29 cellular contexts compared by ENCODE assay signal in the genomic region with DNA sequence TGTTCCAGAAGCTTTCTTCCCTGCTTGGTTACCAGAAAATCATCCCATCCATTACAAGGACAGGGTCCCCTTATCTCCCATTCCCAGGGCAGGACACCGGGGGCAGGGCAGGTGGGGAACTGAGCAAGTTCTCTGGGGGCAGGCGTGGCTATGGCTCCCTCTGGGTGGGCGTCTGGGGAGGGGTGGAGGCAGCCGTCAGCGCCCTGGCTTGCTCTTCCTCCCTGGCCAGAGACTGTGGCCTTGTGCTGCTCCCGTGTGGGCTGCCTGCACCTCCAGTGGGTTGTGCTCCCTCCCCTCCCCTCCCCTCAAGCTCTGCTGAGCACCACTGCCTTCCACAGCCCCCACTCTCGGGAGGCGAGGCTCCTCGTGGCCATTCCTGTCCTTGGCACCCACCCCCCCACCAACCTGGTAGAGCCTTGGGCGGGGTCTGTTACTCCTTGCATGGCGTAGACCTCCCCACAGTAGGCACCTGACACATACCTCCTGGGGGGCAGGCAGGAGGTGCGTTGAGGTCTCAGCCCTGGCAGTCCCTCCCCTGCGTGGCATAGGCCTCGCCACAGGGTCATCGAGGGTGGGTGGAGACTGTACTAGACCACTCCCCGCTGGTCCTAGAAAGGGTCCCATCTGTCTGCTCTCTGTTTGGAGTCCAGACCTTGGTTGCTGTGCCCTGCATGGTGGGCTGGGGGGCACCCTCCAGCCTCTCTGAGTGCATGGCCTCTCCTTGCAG. TPM values are rescaled to one million over a fixed set of nuclear protein-coding genes. Genes with fewer than 3 reads are reported as not detected.
DNase-seq lines count a peak whose midpoint lies in the region; ATAC-seq, FAIRE-seq and TF ChIP-seq lines count a peak whose summit lies in the region.
"Had no signal": no experiment of that assay in that cellular context is flagged by ENCODE, and none has a peak within 500 bp of the region (broad histone marks: within the 10 kb centered on the region; RNA-seq: fewer than 3 reads in every experiment).

No MANE protein-coding gene starts in this region.

- ATAC-seq in heart right ventricle (no peak), left cardiac atrium (no peak), left lobe of liver (no peak)
- ATAC-seq: activated T-cell treated with anti-CD3 and anti-CD28 coated beads, Interleukin-2, amount 50 U/mL, for 4 hours; stimulated activated naive B cell treated with anti-CD40 and anti-IgM and Interleukin-4, amounts not matched to agents 10 μg/mL and 1 μg/mL and 100 μg/mL, for 72 hours; T-helper 17 cell had no signal

- 81 to 87% methylated on average over 16 of the region's 16 CpGs for WGBS in heart right ventricle, 2 donors
- WGBS in mesodermal cell (ENCODE audit: insufficient coverage in 2 of 2), 2 experiments = 88 to 95% methylated on average over 6 to 14 of the region's 16 CpGs

- H2AFZ ChIP-seq in astrocyte (ENCODE audit: low read depth, low read length) = no peak overlapping the region
- H2AFZ ChIP-seq in Karpas-422 (ENCODE audit: low read length) = no peak overlapping the region
- H2AFZ ChIP-seq: neural progenitor cell had no signal

- H3K79me2 ChIP-seq in astrocyte (ENCODE audit: insufficient read depth, low read length) (no peaks in the 10 kb centered on the region), Karpas-422 (ENCODE audit: low read length) (no peaks in the 10 kb centered on the region)

- H3K4me1 Mint-ChIP-seq in astrocyte (ENCODE audit: low read depth, unreplicated experiment) = peaks cover 9% of the 10 kb centered on the region
- H3K4me1 Mint-ChIP-seq: T-helper 17 cell had no signal

- peak overlapping the region in 7 of 10 donors; percentile 42 to 81 (median 76) for H3K27ac ChIP-seq in heart right ventricle
- no peak overlapping the region for H3K27ac ChIP-seq in astrocyte (ENCODE audit: low read depth, low read length)
- peak overlapping the region; percentile 85 for H3K27ac ChIP-seq in mesodermal cell (ENCODE audit: low read depth, low read length, severe bottlenecking)
- no peak overlapping the region for H3K27ac ChIP-seq in Karpas-422 (ENCODE audit: low read length)
- H3K27ac ChIP-seq: neural progenitor cell, prostate gland, suprapubic skin had no signal

- H3K9me3 Mint-ChIP-seq in astrocyte (ENCODE audit: unreplicated experiment) = no peaks in the 10 kb centered on the region
- H3K9me3 Mint-ChIP-seq: activated T-cell treated with anti-CD3 and anti-CD28 coated beads, Interleukin-2, amount 50 U/mL, for 4 hours; neural progenitor cell; stimulated activated naive B cell treated with anti-CD40 and anti-IgM and Interleukin-4, amounts not matched to agents 10 μg/mL and 1 μg/mL and 100 μg/mL, for 72 hours had no signal

- H3K27me3 Mint-ChIP-seq in astrocyte (ENCODE audit: low read depth, unreplicated experiment) = no peaks in the 10 kb centered on the region
- H3K27me3 Mint-ChIP-seq: brain; stimulated activated naive B cell treated with anti-CD40 and anti-IgM and Interleukin-4, amounts not matched to agents 10 μg/mL and 1 μg/mL and 100 μg/mL, for 72 hours; T-helper 17 cell had no signal

- H3K4me3 ChIP-seq in heart right ventricle (no peak overlapping the region), astrocyte (ENCODE audit: insufficient read depth, low read depth, low read length) (no peak overlapping the region), mesodermal cell (ENCODE audit: extremely low read depth, insufficient read depth, low read length, poor library complexity, severe bottlenecking) (no peak overlapping the region), Karpas-422 (ENCODE audit: low read length) (no peak overlapping the region)
- H3K4me3 ChIP-seq: neural progenitor cell, prostate gland, suprapubic skin had no signal

- no peaks in the 10 kb centered on the region for H3K9me3 ChIP-seq in heart right ventricle
- no peaks in the 10 kb centered on the region for H3K9me3 ChIP-seq in astrocyte (ENCODE audit: insufficient read depth, low read depth, low read length)
- no peaks in the 10 kb centered on the region for H3K9me3 ChIP-seq in mesodermal cell (ENCODE audit: control insufficient read depth, low read length)
- no peaks in the 10 kb centered on the region for H3K9me3 ChIP-seq in Karpas-422 (ENCODE audit: low read length)
- H3K9me3 ChIP-seq: prostate gland, SK-N-SH, suprapubic skin had no signal

- H3K36me3 ChIP-seq in heart right ventricle (peaks cover 0 to 98% (median 13%) of the 10 kb centered on the region in 9 donors), astrocyte (ENCODE audit: insufficient read depth, low read length) (no peaks in the 10 kb centered on the region), mesodermal cell (ENCODE audit: control insufficient read depth, insufficient read depth, low read length) (peaks cover 49% of the 10 kb centered on the region), Karpas-422 (ENCODE audit: insufficient read depth, low read length) (no peaks in the 10 kb centered on the region)
- H3K36me3 ChIP-seq: neural progenitor cell, prostate gland had no signal

- H3K9me2 ChIP-seq in Karpas-422 (replicated peaks; ENCODE audit: insufficient read depth, low read length) = no peaks in the 10 kb centered on the region
- H3K9me2 ChIP-seq: SK-N-SH had no signal

- intact Hi-C loops in heart right ventricle (cut with DNase I) = no loop called here
- intact Hi-C loops in left cardiac atrium (cut with DNase I) = no loop called here

- H3K36me3 Mint-ChIP-seq in astrocyte (ENCODE audit: low read depth, unreplicated experiment) = peaks cover 17% of the 10 kb centered on the region
- H3K36me3 Mint-ChIP-seq: stimulated activated naive B cell treated with anti-CD40 and anti-IgM and Interleukin-4, amounts not matched to agents 10 μg/mL and 1 μg/mL and 100 μg/mL, for 72 hours had no signal

- H3K4me1 ChIP-seq in heart right ventricle (peaks cover 7 to 41% (median 27%) of the 10 kb centered on the region in 9 donors), astrocyte (ENCODE audit: insufficient read depth, low read length) (peaks cover 13% of the 10 kb centered on the region), mesodermal cell (ENCODE audit: control insufficient read depth, insufficient read depth, low read length, poor library complexity, severe bottlenecking) (peaks cover 22% of the 10 kb centered on the region), Karpas-422 (ENCODE audit: low read length) (peaks cover 11% of the 10 kb centered on the region)
- H3K4me1 ChIP-seq: prostate gland had no signal

- DNase-seq in heart right ventricle (no peak), left cardiac atrium (no peak), astrocyte (ENCODE audit: low read depth) (no peak), putamen (ENCODE audit: low spot score) (no peak), left lobe of liver (ENCODE audit: low spot score) (no peak), Karpas-422 (no peak), SW 1271 (lab: John Stamatoyannopoulos, UW) (no peak)
- DNase-seq: activated CD4-positive, alpha-beta T cell treated with anti-CD3 and anti-CD28 coated beads for 4 hours; activated naive CD4-positive, alpha-beta T cell; activated T-cell treated with anti-CD3 and anti-CD28 coated beads, Interleukin-2, amount 50 U/mL, for 4 hours; AML-193; effector CD8-positive, alpha-beta T cell; erythroblast; head of caudate nucleus; KG1; kidney glomerular epithelial cell; NCI-H1417; NCI-H2107; NCI-H446 treated with DMSO at 0.1 percent for 48 hours; SK-N-SH; stimulated activated CD4-positive, alpha-beta T cell treated with anti-CD3 and anti-CD28 coated beads, Interleukin-15, amount 100 ng/mL, for 24 hours; stimulated activated naive B cell treated with anti-CD40 and anti-IgM and Interleukin-4, amounts not matched to agents 10 μg/mL and 1 μg/mL and 100 μg/mL, for 72 hours; T-helper 17 cell had no signal

- H3K4me2 ChIP-seq in astrocyte (ENCODE audit: low read length) = no peak overlapping the region
- no peak overlapping the region for H3K4me2 ChIP-seq in Karpas-422 (ENCODE audit: low read depth, low read length, poor library complexity, severe bottlenecking)
- H3K4me2 ChIP-seq: neural progenitor cell, SK-N-SH had no signal

- FAIRE-seq in astrocyte (lab: Jason Lieb, UNC) = no peak
- FAIRE-seq: A204.1 had no signal

- H3K27me3 ChIP-seq in heart right ventricle = no peaks in the 10 kb centered on the region
- H3K27me3 ChIP-seq in astrocyte (ENCODE audit: insufficient read depth, low read length) = no peaks in the 10 kb centered on the region
- H3K27me3 ChIP-seq in Karpas-422 (ENCODE audit: low read length) = no peaks in the 10 kb centered on the region
- H3K27me3 ChIP-seq: neural progenitor cell, suprapubic skin had no signal

- TF ChIP-seq CTCF in heart right ventricle (IDR thresholded peaks at IDR 0.05) (no peak), astrocyte (IDR thresholded peaks at IDR 0.05; ENCODE audit: insufficient read depth, low read depth, low read length) (no peak)

- peak overlapping the region; percentile 18 for H3K27ac Mint-ChIP-seq in astrocyte (ENCODE audit: unreplicated experiment)
- H3K27ac Mint-ChIP-seq: neural progenitor cell; stimulated activated naive B cell treated with anti-CD40 and anti-IgM and Interleukin-4, amounts not matched to agents 10 μg/mL and 1 μg/mL and 100 μg/mL, for 72 hours; T-helper 17 cell had no signal

- no peak overlapping the region for H3K4me3 Mint-ChIP-seq in astrocyte (ENCODE audit: unreplicated experiment)
- H3K4me3 Mint-ChIP-seq: activated T-cell treated with anti-CD3 and anti-CD28 coated beads, Interleukin-2, amount 50 U/mL, for 4 hours; brain; neural progenitor cell; stimulated activated naive B cell treated with anti-CD40 and anti-IgM and Interleukin-4, amounts not matched to agents 10 μg/mL and 1 μg/mL and 100 μg/mL, for 72 hours; T-helper 17 cell had no signal

- no peaks in the 10 kb centered on the region for H4K20me1 ChIP-seq in astrocyte (ENCODE audit: insufficient read depth, low read length)
- no peaks in the 10 kb centered on the region for H4K20me1 ChIP-seq in Karpas-422 (ENCODE audit: insufficient read depth, low read depth, low read length)

- H3K9ac ChIP-seq in astrocyte (ENCODE audit: low read length) (no peak overlapping the region), Karpas-422 (ENCODE audit: low read length) (no peak overlapping the region)
- H3K9ac ChIP-seq: neural progenitor cell, SK-N-SH had no signal

RNA-seq across cellular contexts. Expression of gene PPP6R3, which starts 24.2 kb away (rescaled TPM):
- total RNA-seq in heart right ventricle (10 to 100 TPM; 75.8 to 98.1 (median 83.6) TPM), left cardiac atrium (10 to 100 TPM; 69.8 to 86.0 TPM), astrocyte (94.0 and 97.8 TPM in 2 replicates), left lobe of liver (35.1 TPM)
- polyA plus RNA-seq in heart right ventricle = 10 to 100 TPM; 18.4 to 35.3 TPM
- 79.4 TPM for polyA plus RNA-seq in mesodermal cell (2013, experiment 1 of 2)
- polyA plus RNA-seq in mesodermal cell (2013, experiment 2 of 2) = 83.1 TPM
- 109 and 140 TPM in 2 replicates for total RNA-seq in Karpas-422 (2014; rRNA removed; shearing (Covaris generic); ENCODE audit: low replicate concordance)

Comparison
In these comparisons a context has a peak if more than half of its experiments do, and no peak if none do; other contexts are left out.
1. H3K27ac ChIP-seq: peak in heart right ventricle (7 of 10) and mesodermal cell (single experiment); none in astrocyte (single experiment) and Karpas-422 (single experiment).